In genomic region chr13:98220188-98220765, GRCh38 we compare ENCODE assay signal across 24 cellular contexts. TPM values are rescaled to one million over a fixed set of nuclear protein-coding genes. Genes with fewer than 3 reads are reported as not detected.
A peak's percentile ranks its signal among the peaks of the same experiment; 100 is the strongest.
DNase-seq lines count a peak whose midpoint lies in the region; ATAC-seq and TF ChIP-seq lines count a peak whose summit lies in the region.
"Had no signal": no experiment of that assay in that cellular context is flagged by ENCODE, and none has a peak within 500 bp of the region (broad histone marks: within the 10 kb centered on the region; RNA-seq: fewer than 3 reads in every experiment).

No MANE protein-coding gene starts in this region.

- intact Hi-C loops in natural killer cell (cut with micrococcal nuclease) = no loop called here

- ATAC-seq in thoracic aorta (ENCODE audit: insufficient number of reproducible peaks, low FRiP score, low read depth) (no peak), natural killer cell (no peak), GM19395 (IDR thresholded peaks at IDR 0.05; ENCODE audit: unreplicated experiment) (no peak)
- ATAC-seq: activated CD4-positive, alpha-beta T cell treated with anti-CD3 and anti-CD28 coated beads for 36 hours; gastrocnemius medialis; K562 had no signal

- DNase-seq in NCI-H1092 treated with DMSO at 0.1 percent for 48 hours (lab: John Stamatoyannopoulos, UW) = peak; percentile 25
- no peak for DNase-seq in NCI-H1092 (lab: John Stamatoyannopoulos, UW)
- DNase-seq in astrocyte of the hippocampus (ENCODE audit: low read depth, low spot score) = peak; percentile 42
- DNase-seq in left kidney (ENCODE audit: low read depth, low spot score) = peak; percentile 60
- DNase-seq in thoracic aorta (ENCODE audit: low spot score) = no peak
- DNase-seq in HUDEP-2 (lab: John Stamatoyannopoulos, UW; ENCODE audit: unreplicated experiment in 76 of 76) = no peak
- DNase-seq in natural killer cell = no peak
- DNase-seq: activated CD4-positive, alpha-beta T cell treated with anti-CD3 and anti-CD28 coated beads for 36 hours; activated naive CD4-positive, alpha-beta T cell treated with anti-CD3 and anti-CD28 coated beads for 36 hours; activated T-cell treated with anti-CD3 and anti-CD28 coated beads, Interleukin-2, amount 50 U/mL, for 48 hours; cerebellar nuclear complex; effector CD8-positive, alpha-beta T cell; gastrocnemius medialis; HCEC 1CT; MG63; NCI-H1436 treated with DMSO at 0.1 percent for 48 hours; NCI-H524; RPMI8226 had no signal

- H3K9me3 ChIP-seq in thoracic aorta = no peaks in the 10 kb centered on the region
- H3K9me3 ChIP-seq: esophagus muscularis mucosa, gastrocnemius medialis, MG63 had no signal

- no peaks in the 10 kb centered on the region for H3K27me3 Mint-ChIP-seq in natural killer cell (ENCODE audit: low read depth in 2 of 2)

- no peak overlapping the region for H3K27ac ChIP-seq in thoracic aorta
- H3K27ac ChIP-seq: esophagus muscularis mucosa, gastrocnemius medialis, parathyroid adenoma had no signal

- no peak overlapping the region for H3K27ac Mint-ChIP-seq in natural killer cell
- H3K27ac Mint-ChIP-seq: activated CD4-positive, alpha-beta T cell treated with anti-CD3 and anti-CD28 coated beads for 36 hours; activated naive CD4-positive, alpha-beta T cell treated with anti-CD3 and anti-CD28 coated beads for 36 hours; B cell had no signal

- no peaks in the 10 kb centered on the region for H3K27me3 ChIP-seq in thoracic aorta (replicated peaks; ENCODE audit: insufficient read depth)
- H3K27me3 ChIP-seq: esophagus muscularis mucosa, gastrocnemius medialis, MG63 had no signal

- H3K4me3 ChIP-seq in thoracic aorta = peak overlapping the region; percentile 28
- H3K4me3 ChIP-seq: esophagus muscularis mucosa, gastrocnemius medialis, K562, MG63 had no signal

- no peaks in the 10 kb centered on the region for H3K9me3 Mint-ChIP-seq in natural killer cell
- H3K9me3 Mint-ChIP-seq: activated naive CD4-positive, alpha-beta T cell treated with anti-CD3 and anti-CD28 coated beads for 36 hours had no signal

- peaks cover 16 to 44% of the 10 kb centered on the region in 2 donors for H3K4me1 ChIP-seq in thoracic aorta (ENCODE audit: control insufficient read depth in 1 of 2, low read depth in 2 of 2)
- H3K4me1 ChIP-seq: gastrocnemius medialis had no signal

- H3K36me3 Mint-ChIP-seq in natural killer cell = no peaks in the 10 kb centered on the region

- TF ChIP-seq CTCF in thoracic aorta (IDR thresholded peaks at IDR 0.05) (no peak), natural killer cell (IDR thresholded peaks at IDR 0.05) (no peak)

- H3K4me3 Mint-ChIP-seq in natural killer cell = no peak overlapping the region
- H3K4me3 Mint-ChIP-seq: activated CD4-positive, alpha-beta T cell treated with anti-CD3 and anti-CD28 coated beads for 36 hours; activated naive CD4-positive, alpha-beta T cell treated with anti-CD3 and anti-CD28 coated beads for 36 hours; B cell had no signal

- no peaks in the 10 kb centered on the region for H3K4me1 Mint-ChIP-seq in natural killer cell
- H3K4me1 Mint-ChIP-seq: activated CD4-positive, alpha-beta T cell treated with anti-CD3 and anti-CD28 coated beads for 36 hours; B cell had no signal

- no peaks in the 10 kb centered on the region for H3K36me3 ChIP-seq in thoracic aorta
- H3K36me3 ChIP-seq: gastrocnemius medialis, MG63 had no signal

RNA-seq across cellular contexts. Expression of gene RNF113B, which starts 43.2 kb away (rescaled TPM):
- total RNA-seq in thoracic aorta (not detected), natural killer cell (not detected)
- total RNA-seq: activated CD4-positive, alpha-beta T cell treated with anti-CD3 and anti-CD28 coated beads for 36 hours; activated CD8-positive, alpha-beta memory T cell treated with anti-CD3 and anti-CD28 coated beads for 36 hours; activated naive CD4-positive, alpha-beta T cell treated with anti-CD3 and anti-CD28 coated beads for 36 hours; B cell; esophagus muscularis mucosa; gastrocnemius medialis; K562 had no signal

Comparison
In these comparisons a context has a peak if more than half of its experiments do, and no peak if none do; other contexts are left out.
1. DNase-seq: peak in NCI-H1092 treated with DMSO at 0.1 percent for 48 hours (single experiment), astrocyte of the hippocampus (single experiment) and left kidney (single experiment); none in NCI-H1092 (single experiment), thoracic aorta (single experiment), HUDEP-2 (0 of 76) and natural killer cell (single experiment).